In the genomic region with DNA sequence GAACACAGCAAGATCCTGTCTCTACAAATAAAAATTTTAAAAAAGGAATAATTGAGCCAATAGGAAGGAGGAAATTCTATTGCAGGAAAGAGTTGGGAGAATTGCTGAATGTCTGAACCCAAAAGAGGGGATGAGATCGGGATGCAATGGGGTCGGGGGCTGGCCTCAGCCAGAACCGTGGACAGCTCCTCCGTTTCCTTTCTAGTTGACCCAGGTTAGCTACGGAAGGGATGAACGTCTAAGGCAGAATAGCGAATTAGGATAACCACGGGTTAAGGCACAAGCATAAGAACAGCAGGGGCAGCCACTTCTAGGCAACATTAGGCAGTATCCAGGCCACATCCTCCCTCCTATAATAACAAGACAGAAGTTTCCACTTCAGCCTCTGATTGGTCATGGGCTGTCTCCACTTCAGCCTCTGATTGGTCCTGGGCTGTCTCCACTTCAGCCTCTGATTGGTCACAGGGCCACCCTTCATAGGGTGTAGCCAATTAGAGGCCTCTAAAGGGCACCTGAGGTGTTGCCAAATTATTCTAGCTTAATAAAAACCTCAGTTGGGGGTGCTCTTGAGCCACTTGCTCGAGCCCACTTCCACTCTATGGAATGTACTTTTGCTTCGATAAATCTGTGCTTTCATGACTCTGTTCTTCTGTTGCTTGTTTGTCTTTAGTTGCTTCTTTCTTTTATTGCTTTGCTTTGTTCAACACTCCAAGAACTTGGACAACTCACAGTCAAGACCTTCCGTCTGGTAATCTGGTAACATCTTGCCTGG, we compare ENCODE assay signal across 11 cellular contexts. TPM values are rescaled to one million over a fixed set of nuclear protein-coding genes. Genes with fewer than 3 reads are reported as not detected.
A peak's percentile ranks its signal among the peaks of the same experiment; 100 is the strongest.
DNase-seq lines count a peak whose midpoint lies in the region; ATAC-seq and TF ChIP-seq lines count a peak whose summit lies in the region.
"Had no signal": no experiment of that assay in that cellular context is flagged by ENCODE, and none has a peak within 500 bp of the region (broad histone marks: within the 10 kb centered on the region; RNA-seq: fewer than 3 reads in every experiment).

No MANE protein-coding gene starts in this region.

- POLR2A ChIA-PET in GM10248 (lab: Yijun Ruan, JAX): no interaction called here

- H3K27ac Mint-ChIP-seq in activated naive CD8-positive, alpha-beta T cell: peak overlapping the region; percentile 58
- H3K27ac Mint-ChIP-seq: brain, type B pancreatic cell had no signal

- TF ChIP-seq CTCF in GM10248 (IDR thresholded peaks at IDR 0.05; ENCODE audit: control extremely low read depth, extremely low read depth, low read depth, missing control alignments): no peak

- CTCF ChIA-PET in GM10248 (lab: Yijun Ruan, JAX): interaction anchor here (0.9 to 2.5 kb wide), 4 partner anchors 8 to 136 kb away, joined by 3 to 17 read pairs (median 4); no protein-coding TSS in a partner anchor

- DNase-seq in GM10248 (ENCODE audit: extremely low spot score) (peak; percentile 18), NCI-H446 treated with DMSO at 0.1 percent for 48 hours (lab: John Stamatoyannopoulos, UW) (peak; percentile 13), lung microvascular endothelial cell (ENCODE audit: low read depth in 2 of 2) (peak; percentile 38 to 69), 8988T (no peak), SKM-1 (lab: John Stamatoyannopoulos, UW; ENCODE audit: unreplicated experiment) (no peak), COR-L47 (lab: John Stamatoyannopoulos, UW) (no peak)
- DNase-seq: islet precursor cell had no signal

- no peak for ATAC-seq in HG03571 (IDR thresholded peaks at IDR 0.05; ENCODE audit: unreplicated experiment)

- no peak overlapping the region for H3K4me3 Mint-ChIP-seq in activated naive CD8-positive, alpha-beta T cell
- H3K4me3 Mint-ChIP-seq: brain, type B pancreatic cell had no signal

- no peaks in the 10 kb centered on the region for H3K27me3 Mint-ChIP-seq in activated naive CD8-positive, alpha-beta T cell

- peaks cover 11% of the 10 kb centered on the region for H3K4me1 Mint-ChIP-seq in activated naive CD8-positive, alpha-beta T cell (ENCODE audit: low read depth)
- H3K4me1 Mint-ChIP-seq: brain had no signal

- peaks cover 7% of the 10 kb centered on the region for H3K9me3 Mint-ChIP-seq in activated naive CD8-positive, alpha-beta T cell (ENCODE audit: low read depth)

- H3K36me3 Mint-ChIP-seq in activated naive CD8-positive, alpha-beta T cell: no peaks in the 10 kb centered on the region
- H3K36me3 Mint-ChIP-seq: brain, type B pancreatic cell had no signal

RNA-seq across cellular contexts. Expression of gene TPM4, which starts 24.9 kb away (rescaled TPM):
- 301 and 363 TPM in 2 replicates for total RNA-seq in lung microvascular endothelial cell

Comparison
In these comparisons a context has a peak if more than half of its experiments do, and no peak if none do; other contexts are left out.
1. DNase-seq: peak in GM10248 (single experiment), NCI-H446 treated with DMSO at 0.1 percent for 48 hours (single experiment) and lung microvascular endothelial cell (2 of 2); none in 8988T (single experiment), SKM-1 (single experiment) and COR-L47 (single experiment).